In the genomic region with DNA sequence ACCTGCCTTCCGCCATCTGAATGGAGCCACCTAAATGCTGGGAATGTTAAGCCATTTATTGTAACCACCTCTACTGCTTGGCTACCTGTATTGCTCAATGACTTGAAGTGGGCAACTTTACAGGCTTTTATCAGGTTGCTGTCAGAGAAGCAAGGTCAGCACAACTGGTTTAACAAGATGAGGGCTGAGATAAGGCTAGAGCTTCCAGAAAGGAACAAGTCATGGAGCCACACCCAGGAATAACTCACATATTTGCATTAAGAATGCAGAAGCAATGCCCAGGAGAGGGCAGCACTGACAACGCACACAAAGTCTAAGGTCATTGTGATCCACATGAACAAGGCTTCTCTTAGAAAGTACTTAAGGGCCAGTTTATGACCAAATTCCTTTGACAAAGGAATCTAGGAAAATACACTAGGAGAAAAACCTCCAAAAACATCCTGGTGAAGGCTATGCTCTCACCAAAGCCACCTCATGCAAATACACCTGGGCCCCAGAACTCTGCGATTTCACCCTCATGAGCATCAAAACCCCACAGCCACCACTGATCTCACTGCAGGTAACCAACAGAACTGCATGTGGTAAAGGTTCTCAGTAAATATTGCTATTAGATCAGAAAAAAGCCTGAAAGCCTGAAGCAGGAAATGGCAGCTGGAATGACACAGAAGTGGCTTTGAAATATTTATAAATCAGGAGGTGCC, we compare ENCODE assay signal across 8 cellular contexts. TPM values are rescaled to one million over a fixed set of nuclear protein-coding genes. Genes with fewer than 3 reads are reported as not detected.
A peak's percentile ranks its signal among the peaks of the same experiment; 100 is the strongest.
DNase-seq lines count a peak whose midpoint lies in the region; ATAC-seq and TF ChIP-seq lines count a peak whose summit lies in the region.

No MANE protein-coding gene starts in this region.

- CTCF ChIA-PET in CD4-positive, alpha-beta memory T cell (lab: Charles Lee; ENCODE audit: partially characterized antibody) = interaction anchor here (1.1 to 2.0 kb wide), 2 partner anchors 15 to 39 kb away, joined by 3 to 10 read pairs; partner anchors contain the start of gene STS
- CTCF ChIA-PET in MCF 10A (lab: Yijun Ruan, JAX) = interaction anchor here (0.6 to 5.3 kb wide), 22 partner anchors 9 to 1715 kb away, joined by 3 to 49 read pairs (median 3); partner anchors contain the start of genes PUDP and STS

- BruUV-seq in MCF 10A (replicated peaks; lab: Mats Ljungman, UMichigan) = no TSS peak

- H3K27me3 Mint-ChIP-seq in CD4-positive, alpha-beta memory T cell = no peaks in the 10 kb centered on the region
- no peaks in the 10 kb centered on the region for H3K27me3 Mint-ChIP-seq in MCF 10A (ENCODE audit: insufficient read depth, unreplicated experiment)
- no peaks in the 10 kb centered on the region for H3K27me3 Mint-ChIP-seq in type B pancreatic cell

- POLR2A ChIA-PET in CD4-positive, alpha-beta memory T cell (lab: Charles Lee; ENCODE audit: partially characterized antibody) = no interaction called here
- POLR2A ChIA-PET in MCF 10A (lab: Yijun Ruan, JAX) = interaction anchor here (1.0 to 1.4 kb wide), 2 partner anchors 120 to 453 kb away, joined by 3 to 5 read pairs; no protein-coding TSS in a partner anchor

- peaks cover 1 to 16% of the 10 kb centered on the region in 2 donors for H3K36me3 Mint-ChIP-seq in CD4-positive, alpha-beta memory T cell
- no peaks in the 10 kb centered on the region for H3K36me3 Mint-ChIP-seq in MCF 10A (ENCODE audit: insufficient read depth, unreplicated experiment)
- H3K36me3 Mint-ChIP-seq in type B pancreatic cell = peaks cover 26% of the 10 kb centered on the region

- DNase-seq in CD4-positive, alpha-beta memory T cell = peak in 3 of 5 donors; percentile 20 to 30 (median 28)
- DNase-seq in OCI-M1 (lab: John Stamatoyannopoulos, UW) (peak; percentile 60), MCF 10A (ENCODE audit: unreplicated experiment) (peak; percentile 86), left kidney (ENCODE audit: low read depth, low spot score) (peak; percentile 69), type B pancreatic cell (ENCODE audit: extremely low spot score, unreplicated experiment) (no peak), NCI-H345 (lab: John Stamatoyannopoulos, UW) (no peak)

- intact Hi-C loops in CD4-positive, alpha-beta memory T cell (cut with micrococcal nuclease) = loop anchor here (1.0 to 5.0 kb wide), 2 partner anchors 39 to 795 kb away; partner anchors contain the start of gene PNPLA4
- intact Hi-C loops in MCF 10A (cut with micrococcal nuclease) = loop anchor here (1.0 kb wide), 2 partner anchors 420 to 454 kb away; no protein-coding TSS in a partner anchor

- peaks cover 12% of the 10 kb centered on the region for H3K4me1 ChIP-seq in CD4-positive, alpha-beta memory T cell (ENCODE audit: insufficient read depth, low read length)

- H3K36me3 ChIP-seq in CD4-positive, alpha-beta memory T cell (ENCODE audit: insufficient read depth, low read length) = no peaks in the 10 kb centered on the region

- no peaks in the 10 kb centered on the region for H3K9me3 Mint-ChIP-seq in CD4-positive, alpha-beta memory T cell
- H3K9me3 Mint-ChIP-seq in MCF 10A (ENCODE audit: unreplicated experiment) = no peaks in the 10 kb centered on the region
- peaks cover 9% of the 10 kb centered on the region for H3K9me3 Mint-ChIP-seq in type B pancreatic cell

- peak overlapping the region in 4 of 7 donors; percentile 11 to 91 (median 62) for H3K27ac Mint-ChIP-seq in CD4-positive, alpha-beta memory T cell
- H3K27ac Mint-ChIP-seq in MCF 10A (ENCODE audit: low read depth, unreplicated experiment) = peak overlapping the region; percentile 78
- peak overlapping the region; percentile 99 for H3K27ac Mint-ChIP-seq in type B pancreatic cell

- peak; percentile 67 for TF ChIP-seq CTCF in MCF 10A (IDR thresholded peaks at IDR 0.05; ENCODE audit: unreplicated experiment)
- TF ChIP-seq CTCF in type B pancreatic cell (conservative IDR thresholded peaks at IDR 0.05) = peak; percentile 74

- no peak overlapping the region for H3K27ac ChIP-seq in CD4-positive, alpha-beta memory T cell (ENCODE audit: low read depth, low read length)

- no peaks in the 10 kb centered on the region for H3K9me3 ChIP-seq in CD4-positive, alpha-beta memory T cell (ENCODE audit: control insufficient read depth in 1 of 2, low read length in 2 of 2)

- no peaks in the 10 kb centered on the region for H3K27me3 ChIP-seq in CD4-positive, alpha-beta memory T cell (ENCODE audit: insufficient read depth, low read length)

- peak overlapping the region in 1 of 8 donors; percentile 2 for H3K4me3 Mint-ChIP-seq in CD4-positive, alpha-beta memory T cell
- H3K4me3 Mint-ChIP-seq in MCF 10A (ENCODE audit: unreplicated experiment) (peak overlapping the region; percentile 26), type B pancreatic cell (peak overlapping the region; percentile 79)

- ATAC-seq in GM18870 (IDR thresholded peaks at IDR 0.05; ENCODE audit: unreplicated experiment) (peak; percentile 79), HG03135 (IDR thresholded peaks at IDR 0.05; ENCODE audit: unreplicated experiment) (peak; percentile 79)

- no peak overlapping the region for H3K4me3 ChIP-seq in CD4-positive, alpha-beta memory T cell (ENCODE audit: low read length in 2 of 2)

- peaks cover 22 to 54% (median 26%) of the 10 kb centered on the region in 4 donors for H3K4me1 Mint-ChIP-seq in CD4-positive, alpha-beta memory T cell
- H3K4me1 Mint-ChIP-seq in MCF 10A (ENCODE audit: insufficient read depth, unreplicated experiment) (peaks cover 18% of the 10 kb centered on the region), type B pancreatic cell (ENCODE audit: unreplicated experiment) (peaks cover 40% of the 10 kb centered on the region)

RNA-seq across cellular contexts. Expression of gene STS, which starts 15.0 kb away (rescaled TPM):
- 1 to 10 TPM in 1 of 2 experiments, under 1 TPM in 1; 0.64 to 1.0 TPM for total RNA-seq in CD4-positive, alpha-beta memory T cell
- polyA plus RNA-seq in CD4-positive, alpha-beta memory T cell = 1 to 10 TPM in 1 of 2 donors, under 1 TPM in 1; 0.04 to 1.7 TPM
- total RNA-seq in MCF 10A (2022) = 2.4 and 2.8 TPM in 2 replicates
- 18.3 and 42.1 TPM in 2 replicates for total RNA-seq in type B pancreatic cell (ENCODE audit: low replicate concordance)

RNA-seq across cellular contexts. Expression of gene PUDP, which starts 15.5 kb away (rescaled TPM):
- total RNA-seq in CD4-positive, alpha-beta memory T cell = 10 to 100 TPM; 10.7 to 11.9 TPM
- polyA plus RNA-seq in CD4-positive, alpha-beta memory T cell = 10 to 100 TPM; 20.9 to 22.5 TPM
- total RNA-seq in MCF 10A (2022) (14.2 and 16.1 TPM in 2 replicates), type B pancreatic cell (ENCODE audit: low replicate concordance) (63.6 and 75.9 TPM in 2 replicates)

Comparison
In these comparisons a context has a peak if more than half of its experiments do, and no peak if none do; other contexts are left out.
1. DNase-seq: peak in CD4-positive, alpha-beta memory T cell (3 of 5), OCI-M1 (single experiment), MCF 10A (single experiment) and left kidney (single experiment); none in type B pancreatic cell (single experiment) and NCI-H345 (single experiment).
2. Peak in every context shown above with its lines, with median percentiles within 50 percentile points of each other: H3K27ac Mint-ChIP-seq.